8 cellular contexts compared by ENCODE assay signal in the genomic region with DNA sequence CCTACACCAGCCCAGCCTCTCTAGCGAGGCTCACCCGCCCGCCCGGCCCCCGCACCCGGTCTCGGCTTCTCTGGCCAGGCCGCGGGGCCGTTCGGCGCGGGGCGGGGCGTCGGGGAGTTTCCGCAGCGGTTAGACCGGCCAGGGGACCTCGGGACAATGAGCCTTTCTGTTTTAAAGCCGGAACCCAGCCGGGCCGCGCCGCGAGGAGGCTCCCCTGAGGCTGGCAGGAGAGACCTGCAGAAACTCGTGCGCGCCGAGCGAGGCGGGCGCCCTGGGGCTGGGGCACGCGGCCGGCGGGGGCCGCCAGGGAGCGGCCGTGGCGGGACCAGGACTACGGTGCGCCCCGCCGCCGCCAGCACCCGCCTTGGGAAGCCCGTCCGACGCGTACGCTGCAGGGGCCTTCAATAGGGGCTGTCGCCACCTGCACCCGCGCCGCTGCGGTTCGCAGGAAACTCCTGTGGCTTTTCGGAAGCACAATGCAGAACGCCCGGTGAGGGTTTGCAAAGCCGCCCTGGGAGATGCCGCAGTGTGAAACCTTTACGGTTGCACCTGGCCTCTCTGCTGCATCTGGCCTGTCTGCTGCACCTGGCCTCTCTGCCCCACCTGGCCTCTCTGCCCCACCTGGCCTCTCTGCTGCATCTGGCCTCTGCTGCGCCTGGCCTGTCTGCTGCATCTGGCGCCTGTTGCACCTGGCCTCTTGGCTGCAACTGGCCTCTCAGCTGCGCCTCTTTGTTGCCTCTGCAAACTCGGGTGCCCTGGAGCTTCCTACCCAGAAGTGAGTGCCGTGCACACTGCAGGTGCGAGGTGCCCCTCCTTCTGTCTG.
A peak's percentile ranks its signal among the peaks of the same experiment; 100 is the strongest.
DNase-seq lines count a peak whose midpoint lies in the region; ATAC-seq and TF ChIP-seq lines count a peak whose summit lies in the region.

No MANE protein-coding gene starts in this region.

- H3K27me3 ChIP-seq in thyroid gland = no peaks in the 10 kb centered on the region

- ATAC-seq in GM19025 (IDR thresholded peaks at IDR 0.05; ENCODE audit: low read depth, unreplicated experiment) (peak; percentile 68), HG03175 (IDR thresholded peaks at IDR 0.05; ENCODE audit: unreplicated experiment) (peak; percentile 80)
- peak; percentile 87 to 88 for ATAC-seq in natural killer cell treated with Interleukin-12 subunit alpha and Interleukin-12 subunit beta and Interleukin-15 and Interleukin-18, amount 100 ng/mL, for 72 hours

- H3K27me3 Mint-ChIP-seq in activated T-cell treated with anti-CD3 and anti-CD28 coated beads, Interleukin-2, amount 50 U/mL, for 24 hours = peaks cover 6% of the 10 kb centered on the region
- H3K27me3 Mint-ChIP-seq in natural killer cell treated with Interleukin-12 subunit alpha and Interleukin-12 subunit beta and Interleukin-15 and Interleukin-18, amount 100 ng/mL, for 72 hours = peaks cover under 1 to 7% of the 10 kb centered on the region in 2 donors

- peak in 1 of 2 donors; percentile 13 for TF ChIP-seq POLR2A in thyroid gland (IDR thresholded peaks at IDR 0.05)

- H3K4me1 ChIP-seq in thyroid gland = peaks cover 0 to 5% of the 10 kb centered on the region in 2 donors

- no peaks in the 10 kb centered on the region for H3K36me3 ChIP-seq in thyroid gland

- H3K9me3 Mint-ChIP-seq in activated T-cell treated with anti-CD3 and anti-CD28 coated beads, Interleukin-2, amount 50 U/mL, for 24 hours = no peaks in the 10 kb centered on the region
- no peaks in the 10 kb centered on the region for H3K9me3 Mint-ChIP-seq in natural killer cell treated with Interleukin-12 subunit alpha and Interleukin-12 subunit beta and Interleukin-15 and Interleukin-18, amount 100 ng/mL, for 72 hours

- DNase-seq in AG10803 (ENCODE audit: low read depth) (peak; percentile 2), NCI-H748 (lab: John Stamatoyannopoulos, UW; ENCODE audit: unreplicated experiment) (peak; percentile 92), fibroblast of mammary gland (ENCODE audit: low read depth) (peak; percentile 4), thyroid gland (peak; percentile 69 to 73)
- DNase-seq in activated T-cell treated with anti-CD3 and anti-CD28 coated beads, Interleukin-2, amount 50 U/mL, for 24 hours = peak; percentile 74
- DNase-seq in natural killer cell treated with Interleukin-12 subunit alpha and Interleukin-12 subunit beta and Interleukin-15 and Interleukin-18, amount 100 ng/mL, for 72 hours (ENCODE audit: low spot score) = peak; percentile 82

- no peaks in the 10 kb centered on the region for H3K36me3 Mint-ChIP-seq in activated T-cell treated with anti-CD3 and anti-CD28 coated beads, Interleukin-2, amount 50 U/mL, for 24 hours (ENCODE audit: low read depth)
- H3K36me3 Mint-ChIP-seq in natural killer cell treated with Interleukin-12 subunit alpha and Interleukin-12 subunit beta and Interleukin-15 and Interleukin-18, amount 100 ng/mL, for 72 hours = no peaks in the 10 kb centered on the region

- H3K4me3 ChIP-seq in AG10803 (ENCODE audit: low read length) = peak overlapping the region; percentile 48
- peak overlapping the region; percentile 40 for H3K4me3 ChIP-seq in fibroblast of mammary gland (ENCODE audit: control insufficient read depth, low read depth, low read length)
- H3K4me3 ChIP-seq in thyroid gland (replicated peaks in 1 of 3) = peak overlapping the region; percentile 3 to 60 (median 35)

- TF ChIP-seq CTCF in AG10803 (conservative IDR thresholded peaks at IDR 0.05; ENCODE audit: low read length) (no peak), fibroblast of mammary gland (conservative IDR thresholded peaks at IDR 0.05; ENCODE audit: control insufficient read depth, insufficient read depth, low read depth, low read length) (no peak), thyroid gland (IDR thresholded peaks at IDR 0.05) (peak in 2 of 6 experiments; percentile 17 to 24)

- H3K27ac Mint-ChIP-seq in activated T-cell treated with anti-CD3 and anti-CD28 coated beads, Interleukin-2, amount 50 U/mL, for 24 hours = peak overlapping the region; percentile 33
- peak overlapping the region in 1 of 2 donors; percentile 81 for H3K27ac Mint-ChIP-seq in natural killer cell treated with Interleukin-12 subunit alpha and Interleukin-12 subunit beta and Interleukin-15 and Interleukin-18, amount 100 ng/mL, for 72 hours

- intact Hi-C loops in thyroid gland (cut with DNase I) = no loop called here

- peaks cover 14% of the 10 kb centered on the region for H3K4me1 Mint-ChIP-seq in activated T-cell treated with anti-CD3 and anti-CD28 coated beads, Interleukin-2, amount 50 U/mL, for 24 hours (ENCODE audit: low read depth)
- H3K4me1 Mint-ChIP-seq in natural killer cell treated with Interleukin-12 subunit alpha and Interleukin-12 subunit beta and Interleukin-15 and Interleukin-18, amount 100 ng/mL, for 72 hours (ENCODE audit: low read depth in 2 of 2) = peaks cover 6 to 12% of the 10 kb centered on the region in 2 donors

- WGBS in thyroid gland, 2 donors = 13 to 45% methylated on average over 6 to 25 of the region's 70 CpGs

- peak overlapping the region; percentile 65 for H3K4me3 Mint-ChIP-seq in activated T-cell treated with anti-CD3 and anti-CD28 coated beads, Interleukin-2, amount 50 U/mL, for 24 hours
- peak overlapping the region; percentile 90 for H3K4me3 Mint-ChIP-seq in natural killer cell treated with Interleukin-12 subunit alpha and Interleukin-12 subunit beta and Interleukin-15 and Interleukin-18, amount 100 ng/mL, for 72 hours

- peak overlapping the region; percentile 39 to 65 (median 44) for H3K27ac ChIP-seq in thyroid gland

- H3K9me3 ChIP-seq in thyroid gland = no peaks in the 10 kb centered on the region

Comparison
In these comparisons a context has a peak if more than half of its experiments do, and no peak if none do; other contexts are left out.
1. Peak in every context shown above with its lines: DNase-seq, ATAC-seq, H3K4me3 ChIP-seq and H3K27ac ChIP-seq.
2. DNase-seq: peak in every context shown above with its lines; median percentile 92 in NCI-H748; 82 in natural killer cell treated with Interleukin-12 subunit alpha and Interleukin-12 subunit beta and Interleukin-15 and Interleukin-18, amount 100 ng/mL, for 72 hours; 74 in activated T-cell treated with anti-CD3 and anti-CD28 coated beads, Interleukin-2, amount 50 U/mL, for 24 hours; 71 in thyroid gland; 4 in fibroblast of mammary gland; 2 in AG10803.